19 cellular contexts compared by ENCODE assay signal in the genomic region with DNA sequence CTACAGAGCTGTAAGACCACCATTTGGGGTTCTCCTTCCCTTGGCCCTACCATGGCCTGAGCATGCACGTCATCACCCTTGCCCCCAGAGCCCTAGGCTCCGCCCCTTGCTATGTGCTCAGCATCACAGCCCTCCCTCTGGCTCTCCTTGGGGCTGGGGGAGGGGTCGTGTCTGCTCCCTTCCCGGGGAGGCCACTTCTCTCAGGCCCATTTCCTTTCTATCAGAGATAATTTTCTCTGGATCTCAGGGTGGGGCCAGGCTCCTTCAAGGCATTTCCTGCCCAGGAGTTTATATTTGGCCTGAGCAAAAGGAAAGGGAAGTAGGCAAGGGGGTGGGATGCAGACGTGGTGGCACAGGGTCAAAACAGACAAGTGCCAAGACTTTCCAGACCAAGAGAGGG. TPM values are rescaled to one million over a fixed set of nuclear protein-coding genes. Genes with fewer than 3 reads are reported as not detected.
DNase-seq lines count a peak whose midpoint lies in the region; ATAC-seq and TF ChIP-seq lines count a peak whose summit lies in the region.
"Had no signal": no experiment of that assay in that cellular context is flagged by ENCODE, and none has a peak within 500 bp of the region (broad histone marks: within the 10 kb centered on the region; RNA-seq: fewer than 3 reads in every experiment).

No MANE protein-coding gene starts in this region.

- CTCF ChIA-PET in T-cell (lab: Charles Lee): no interaction called here

- H3K27ac ChIP-seq in osteoblast (ENCODE audit: low read depth, low read length): no peak overlapping the region

- H3K36me3 ChIP-seq in osteoblast (ENCODE audit: insufficient read depth, low read length): no peaks in the 10 kb centered on the region
- H3K36me3 ChIP-seq: sigmoid colon had no signal

- peak; percentile 57 for DNase-seq in ELF-1 (ENCODE audit: low read depth, low spot score)
- DNase-seq in NB4 (ENCODE audit: low read depth): peak; percentile 51
- DNase-seq in left cardiac atrium: peak; percentile 64
- peak; percentile 53 for DNase-seq in osteoblast (ENCODE audit: insufficient read length, low spot score, missing footprints)
- no peak for DNase-seq in hippocampal formation (lab: John Stamatoyannopoulos, UW)
- no peak for DNase-seq in T-cell
- DNase-seq in DMS114 treated with DMSO at 0.1 percent for 48 hours (lab: John Stamatoyannopoulos, UW; ENCODE audit: unreplicated experiment): no peak
- DNase-seq: activated CD8-positive, alpha-beta memory T cell treated with anti-CD3 and anti-CD28 coated beads, Interleukin-2, amount 50 U/mL, for 4 hours; activated naive CD8-positive, alpha-beta T cell treated with anti-CD3 and anti-CD28 coated beads, Interleukin-2, amount 10 ng/mL, durations not matched to agents 7 days and 5 days; CD4-positive, alpha-beta T cell; DMS53; effector memory CD8-positive, alpha-beta T cell; mesenchymal stem cell; naive B cell; NCI-H2171 treated with DMSO at 0.1 percent for 48 hours; NCI-H526 treated with DMSO at 0.1 percent for 48 hours; sigmoid colon had no signal

- no peak for TF ChIP-seq CTCF in NB4 (IDR thresholded peaks at IDR 0.05; ENCODE audit: low read depth, low read length)
- TF ChIP-seq CTCF in osteoblast (IDR thresholded peaks at IDR 0.05; ENCODE audit: extremely low read depth, low read depth, low read length): no peak

- H3K4me1 ChIP-seq in osteoblast (ENCODE audit: insufficient read depth, low read length): peaks cover 21% of the 10 kb centered on the region
- H3K4me1 ChIP-seq: sigmoid colon had no signal

- H3K9me3 ChIP-seq in osteoblast (ENCODE audit: low read depth, low read length): no peaks in the 10 kb centered on the region
- H3K9me3 ChIP-seq: sigmoid colon had no signal

- H3K79me2 ChIP-seq in osteoblast (ENCODE audit: insufficient read depth, low read length): peaks cover 57% of the 10 kb centered on the region

- no peak overlapping the region for H3K4me3 Mint-ChIP-seq in T-cell
- H3K4me3 Mint-ChIP-seq: activated naive CD8-positive, alpha-beta T cell treated with anti-CD3 and anti-CD28 coated beads, Interleukin-2, amount 10 ng/mL, durations not matched to agents 7 days and 5 days; CD4-positive, alpha-beta T cell; effector memory CD8-positive, alpha-beta T cell; naive B cell; stimulated activated effector memory CD8-positive, alpha-beta T cell treated with anti-CD3 and anti-CD28 coated beads, Interleukin-12 subunit alpha, Interleukin-12 subunit beta, amount 100 ng/mL, for 72 hours had no signal

- intact Hi-C loops in left cardiac atrium (cut with DNase I): loop anchor here in 1 of 2 donors (10.0 kb wide), 1 partner anchor 189 kb away; no protein-coding TSS in a partner anchor

- H3K36me3 Mint-ChIP-seq in T-cell: no peaks in the 10 kb centered on the region
- H3K36me3 Mint-ChIP-seq: activated naive CD8-positive, alpha-beta T cell treated with anti-CD3 and anti-CD28 coated beads, Interleukin-2, amount 10 ng/mL, durations not matched to agents 7 days and 5 days; naive B cell; stimulated activated effector memory CD8-positive, alpha-beta T cell treated with anti-CD3 and anti-CD28 coated beads, Interleukin-12 subunit alpha, Interleukin-12 subunit beta, amount 100 ng/mL, for 72 hours had no signal

- ATAC-seq in left cardiac atrium (peak; percentile 12 to 51), T-cell (replicated peaks in 1 of 4) (no peak)
- ATAC-seq: effector memory CD8-positive, alpha-beta T cell; stimulated activated effector memory CD8-positive, alpha-beta T cell treated with anti-CD3 and anti-CD28 coated beads, Interleukin-12 subunit alpha, Interleukin-12 subunit beta, amount 100 ng/mL, for 72 hours had no signal

- no peaks in the 10 kb centered on the region for H3K4me1 Mint-ChIP-seq in T-cell
- H3K4me1 Mint-ChIP-seq: naive B cell; stimulated activated effector memory CD8-positive, alpha-beta T cell treated with anti-CD3 and anti-CD28 coated beads, Interleukin-12 subunit alpha, Interleukin-12 subunit beta, amount 100 ng/mL, for 72 hours had no signal

- H3K27me3 Mint-ChIP-seq in T-cell: peaks cover 0 to 10% of the 10 kb centered on the region in 2 donors
- H3K27me3 Mint-ChIP-seq: activated naive CD8-positive, alpha-beta T cell treated with anti-CD3 and anti-CD28 coated beads, Interleukin-2, amount 10 ng/mL, durations not matched to agents 7 days and 5 days; CD4-positive, alpha-beta T cell had no signal

- POLR2A ChIA-PET in T-cell (lab: Charles Lee): no interaction called here

- no peak for TF ChIP-seq POLR2A in NB4 (IDR thresholded peaks at IDR 0.05; ENCODE audit: extremely low read depth, insufficient read length)

- H3K9me3 Mint-ChIP-seq in T-cell: no peaks in the 10 kb centered on the region
- H3K9me3 Mint-ChIP-seq: activated naive CD8-positive, alpha-beta T cell treated with anti-CD3 and anti-CD28 coated beads, Interleukin-2, amount 10 ng/mL, durations not matched to agents 7 days and 5 days; activated T-helper 2 cell treated with anti-CD3 and anti-CD28 coated beads, Interferon-gamma antibody, Interleukin-2, Interleukin-4, amounts not matched to agents 10 μg/mL and 5 μg/mL and 100 μg/mL, durations not matched to agents 14 hours and 24 hours and 36 hours; CD4-positive, alpha-beta T cell; effector memory CD8-positive, alpha-beta T cell; stimulated activated effector memory CD8-positive, alpha-beta T cell treated with anti-CD3 and anti-CD28 coated beads, Interleukin-12 subunit alpha, Interleukin-12 subunit beta, amount 100 ng/mL, for 72 hours had no signal

- H4K20me1 ChIP-seq in osteoblast (ENCODE audit: insufficient read depth, low read length): no peaks in the 10 kb centered on the region

- H3K4me3 ChIP-seq in NB4 (ENCODE audit: low read depth, low read length): no peak overlapping the region
- H3K4me3 ChIP-seq in osteoblast (ENCODE audit: insufficient read depth, low read length): no peak overlapping the region
- H3K4me3 ChIP-seq: sigmoid colon had no signal

- no peak overlapping the region for H3K27ac Mint-ChIP-seq in T-cell
- H3K27ac Mint-ChIP-seq: activated naive CD8-positive, alpha-beta T cell treated with anti-CD3 and anti-CD28 coated beads, Interleukin-2, amount 10 ng/mL, durations not matched to agents 7 days and 5 days; activated T-helper 2 cell treated with anti-CD3 and anti-CD28 coated beads, Interferon-gamma antibody, Interleukin-2, Interleukin-4, amounts not matched to agents 10 μg/mL and 5 μg/mL and 100 μg/mL, durations not matched to agents 14 hours and 24 hours and 36 hours; CD4-positive, alpha-beta T cell; naive B cell; stimulated activated effector memory CD8-positive, alpha-beta T cell treated with anti-CD3 and anti-CD28 coated beads, Interleukin-12 subunit alpha, Interleukin-12 subunit beta, amount 100 ng/mL, for 72 hours had no signal

- H3K4me2 ChIP-seq in osteoblast (ENCODE audit: insufficient read depth, low read length): no peak overlapping the region

- H3K27me3 ChIP-seq in osteoblast (ENCODE audit: insufficient read depth, low read length): no peaks in the 10 kb centered on the region
- H3K27me3 ChIP-seq: sigmoid colon had no signal

- no peak overlapping the region for H2AFZ ChIP-seq in osteoblast (ENCODE audit: low read length)

RNA-seq across cellular contexts. Expression of a gene that starts 55.9 kb away (rescaled TPM):
- total RNA-seq in left cardiac atrium (10 to 100 TPM; 13.2 to 15.2 TPM), osteoblast (1.4 and 1.5 TPM in 2 replicates), T-cell (under 1 TPM; 0.13 to 0.64 (median 0.25) TPM)

Comparison
In these comparisons a context has a peak if more than half of its experiments do, and no peak if none do; other contexts are left out.
1. DNase-seq: peak in ELF-1 (single experiment), NB4 (single experiment), left cardiac atrium (single experiment) and osteoblast (single experiment); none in hippocampal formation (0 of 2), T-cell (0 of 34) and DMS114 treated with DMSO at 0.1 percent for 48 hours (single experiment).
2. ATAC-seq: peak in left cardiac atrium (2 of 2); none in T-cell (0 of 4).